2 cellular contexts compared by ENCODE assay signal in the genomic region with DNA sequence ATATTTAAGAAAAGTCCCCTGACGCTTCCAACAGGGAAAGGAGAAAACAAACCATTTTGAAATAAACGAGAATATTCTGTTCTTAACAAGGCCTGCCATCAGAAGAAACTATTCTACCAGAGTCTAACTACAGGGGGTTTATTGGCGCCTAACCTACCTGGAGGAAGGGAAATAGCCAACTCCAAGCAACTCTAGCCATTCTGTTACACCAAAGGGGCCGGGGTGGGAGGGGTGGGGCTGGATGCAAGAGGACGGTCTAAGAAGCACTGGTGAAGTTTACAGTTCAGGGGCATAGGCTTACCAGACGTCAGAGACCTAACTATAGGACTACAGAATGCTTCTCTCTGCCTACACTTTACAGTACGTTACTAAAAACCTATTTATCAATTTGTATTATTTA.
TF ChIP-seq lines count a peak whose summit lies in the region.

No MANE protein-coding gene starts in this region.

TF ChIP-seq in GM23338, 12 proteins besides CTCF, POLR2A, EP300 and RAD21:
- TF ChIP-seq, protein P1, sequence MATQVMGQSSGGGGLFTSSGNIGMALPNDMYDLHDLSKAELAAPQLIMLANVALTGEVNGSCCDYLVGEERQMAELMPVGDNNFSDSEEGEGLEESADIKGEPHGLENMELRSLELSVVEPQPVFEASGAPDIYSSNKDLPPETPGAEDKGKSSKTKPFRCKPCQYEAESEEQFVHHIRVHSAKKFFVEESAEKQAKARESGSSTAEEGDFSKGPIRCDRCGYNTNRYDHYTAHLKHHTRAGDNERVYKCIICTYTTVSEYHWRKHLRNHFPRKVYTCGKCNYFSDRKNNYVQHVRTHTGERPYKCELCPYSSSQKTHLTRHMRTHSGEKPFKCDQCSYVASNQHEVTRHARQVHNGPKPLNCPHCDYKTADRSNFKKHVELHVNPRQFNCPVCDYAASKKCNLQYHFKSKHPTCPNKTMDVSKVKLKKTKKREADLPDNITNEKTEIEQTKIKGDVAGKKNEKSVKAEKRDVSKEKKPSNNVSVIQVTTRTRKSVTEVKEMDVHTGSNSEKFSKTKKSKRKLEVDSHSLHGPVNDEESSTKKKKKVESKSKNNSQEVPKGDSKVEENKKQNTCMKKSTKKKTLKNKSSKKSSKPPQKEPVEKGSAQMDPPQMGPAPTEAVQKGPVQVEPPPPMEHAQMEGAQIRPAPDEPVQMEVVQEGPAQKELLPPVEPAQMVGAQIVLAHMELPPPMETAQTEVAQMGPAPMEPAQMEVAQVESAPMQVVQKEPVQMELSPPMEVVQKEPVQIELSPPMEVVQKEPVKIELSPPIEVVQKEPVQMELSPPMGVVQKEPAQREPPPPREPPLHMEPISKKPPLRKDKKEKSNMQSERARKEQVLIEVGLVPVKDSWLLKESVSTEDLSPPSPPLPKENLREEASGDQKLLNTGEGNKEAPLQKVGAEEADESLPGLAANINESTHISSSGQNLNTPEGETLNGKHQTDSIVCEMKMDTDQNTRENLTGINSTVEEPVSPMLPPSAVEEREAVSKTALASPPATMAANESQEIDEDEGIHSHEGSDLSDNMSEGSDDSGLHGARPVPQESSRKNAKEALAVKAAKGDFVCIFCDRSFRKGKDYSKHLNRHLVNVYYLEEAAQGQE (IDR thresholded peaks at IDR 0.05; ENCODE audit: unreplicated experiment), result no peak
- no peak for TF ChIP-seq JUNB (IDR thresholded peaks at IDR 0.05; ENCODE audit: unreplicated experiment)
TF ChIP-seq in GM23338: peak in this region for 0.

TF ChIP-seq in WTC11, 78 proteins besides CTCF, POLR2A, EP300 and RAD21 (continued from another document):
- no peak for TF ChIP-seq GTF2I (CRISPR knock-in tag; conservative IDR thresholded peaks at IDR 0.05)
- TF ChIP-seq GABPB1 (CRISPR knock-in tag; IDR thresholded peaks at IDR 0.05), result no peak
- TF ChIP-seq, protein P2, sequence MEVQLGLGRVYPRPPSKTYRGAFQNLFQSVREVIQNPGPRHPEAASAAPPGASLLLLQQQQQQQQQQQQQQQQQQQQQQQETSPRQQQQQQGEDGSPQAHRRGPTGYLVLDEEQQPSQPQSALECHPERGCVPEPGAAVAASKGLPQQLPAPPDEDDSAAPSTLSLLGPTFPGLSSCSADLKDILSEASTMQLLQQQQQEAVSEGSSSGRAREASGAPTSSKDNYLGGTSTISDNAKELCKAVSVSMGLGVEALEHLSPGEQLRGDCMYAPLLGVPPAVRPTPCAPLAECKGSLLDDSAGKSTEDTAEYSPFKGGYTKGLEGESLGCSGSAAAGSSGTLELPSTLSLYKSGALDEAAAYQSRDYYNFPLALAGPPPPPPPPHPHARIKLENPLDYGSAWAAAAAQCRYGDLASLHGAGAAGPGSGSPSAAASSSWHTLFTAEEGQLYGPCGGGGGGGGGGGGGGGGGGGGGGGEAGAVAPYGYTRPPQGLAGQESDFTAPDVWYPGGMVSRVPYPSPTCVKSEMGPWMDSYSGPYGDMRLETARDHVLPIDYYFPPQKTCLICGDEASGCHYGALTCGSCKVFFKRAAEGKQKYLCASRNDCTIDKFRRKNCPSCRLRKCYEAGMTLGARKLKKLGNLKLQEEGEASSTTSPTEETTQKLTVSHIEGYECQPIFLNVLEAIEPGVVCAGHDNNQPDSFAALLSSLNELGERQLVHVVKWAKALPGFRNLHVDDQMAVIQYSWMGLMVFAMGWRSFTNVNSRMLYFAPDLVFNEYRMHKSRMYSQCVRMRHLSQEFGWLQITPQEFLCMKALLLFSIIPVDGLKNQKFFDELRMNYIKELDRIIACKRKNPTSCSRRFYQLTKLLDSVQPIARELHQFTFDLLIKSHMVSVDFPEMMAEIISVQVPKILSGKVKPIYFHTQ (CRISPR knock-in tag; IDR thresholded peaks at IDR 0.05), result no peak
TF ChIP-seq in WTC11: peak in this region for 0.
